Comparison of ENCODE assay signal across 8 cellular contexts in the genomic region with DNA sequence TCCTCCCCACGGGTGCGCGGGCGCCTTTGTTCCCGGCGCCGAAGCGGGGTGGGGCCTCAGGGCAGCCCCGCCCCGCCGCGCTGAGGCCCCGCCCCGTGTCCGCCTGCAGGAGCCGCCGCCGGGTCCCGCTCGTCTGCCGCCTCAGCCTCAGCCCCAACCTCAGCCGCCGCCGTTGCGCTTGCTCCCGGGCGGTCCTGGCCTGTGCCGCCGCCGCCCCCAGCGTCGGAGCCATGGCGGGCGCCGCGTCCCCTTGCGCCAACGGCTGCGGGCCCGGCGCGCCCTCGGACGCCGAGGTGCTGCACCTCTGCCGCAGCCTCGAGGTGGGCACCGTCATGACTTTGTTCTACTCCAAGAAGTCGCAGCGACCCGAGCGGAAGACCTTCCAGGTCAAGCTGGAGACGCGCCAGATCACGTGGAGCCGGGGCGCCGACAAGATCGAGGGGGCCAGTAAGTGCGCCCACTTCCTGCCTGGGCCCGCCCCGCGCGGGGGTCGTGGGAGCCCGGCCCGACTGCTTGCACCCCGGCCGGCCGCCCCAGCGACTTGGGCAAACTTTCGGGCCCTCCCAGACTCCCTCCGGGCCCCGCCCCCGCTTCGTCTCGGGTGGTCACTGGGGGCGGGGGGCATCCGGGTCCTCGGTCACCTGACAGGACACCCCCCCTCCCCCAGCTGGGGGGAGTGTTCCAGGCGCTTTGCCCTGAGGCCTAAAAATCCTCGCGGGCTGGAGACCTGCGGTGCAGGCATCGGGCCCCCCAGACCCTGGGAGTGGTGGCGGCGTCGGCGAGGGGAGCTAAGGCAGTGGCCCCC. TPM values are rescaled to one million over a fixed set of nuclear protein-coding genes. Genes with fewer than 3 reads are reported as not detected.
DNase-seq lines count a peak whose midpoint lies in the region; ATAC-seq and TF ChIP-seq lines count a peak whose summit lies in the region.

A gene (plus strand): TSS at position 132 of the 805 bp plus-strand sequence. CDS start 99 bp downstream, at position 231.

- H3K79me2 ChIP-seq in mesendoderm (ENCODE audit: control insufficient read depth, insufficient read depth, low read length) = peaks cover 48% of the 10 kb centered on the region

- no peak within 1 kb of the TSS for H2BK15ac ChIP-seq in mesendoderm (replicated peaks; ENCODE audit: low read depth)

- peak within 1 kb of the TSS; percentile 98 for H3K27ac ChIP-seq in mesendoderm (ENCODE audit: low read depth, low read length)

- no CpG with 5 or more reads among the region's 89 CpGs for WGBS in mesendoderm (ENCODE audit: extremely low coverage, insufficient coverage, low lambda C conversion rate)

- peaks cover 22% of the 10 kb centered on the region for H3K79me1 ChIP-seq in mesendoderm (ENCODE audit: low read length)

- H3K4ac ChIP-seq in mesendoderm (ENCODE audit: low read depth, low read length) = peak within 1 kb of the TSS; percentile 91

- H3K36me3 Mint-ChIP-seq in effector memory CD8-positive, alpha-beta T cell (ENCODE audit: insufficient read depth) = peaks cover 36% of the 10 kb centered on the region

- peak within 1 kb of the TSS; percentile 85 for H3K4me2 ChIP-seq in mesendoderm (ENCODE audit: low read length)

- no peak for TF ChIP-seq CTCF in BJ (IDR thresholded peaks at IDR 0.05; ENCODE audit: insufficient read depth, low read depth, low read length)

- H3K23ac ChIP-seq in mesendoderm (ENCODE audit: low read length) = peak within 1 kb of the TSS; percentile 99

- H2BK5ac ChIP-seq in mesendoderm (ENCODE audit: low read length) = peak within 1 kb of the TSS; percentile 92

- H2BK120ac ChIP-seq in mesendoderm (ENCODE audit: low read depth, low read length) = peak within 1 kb of the TSS; percentile 10

- H3K4me1 Mint-ChIP-seq in effector memory CD8-positive, alpha-beta T cell (ENCODE audit: low read depth in 2 of 2) = peaks cover 54 to 66% of the 10 kb centered on the region in 2 donors

- peak within 1 kb of the TSS; percentile 100 for H3K9ac ChIP-seq in mesendoderm (ENCODE audit: low read length)

- peak within 1 kb of the TSS; percentile 99 for H3K56ac ChIP-seq in mesendoderm (ENCODE audit: low read length)

- ATAC-seq in GM19328 (IDR thresholded peaks at IDR 0.05; ENCODE audit: unreplicated experiment) = peak; percentile 48
- ATAC-seq in HG03520 (IDR thresholded peaks at IDR 0.05; ENCODE audit: unreplicated experiment) = peak; percentile 39
- peak; percentile 62 for ATAC-seq in effector memory CD8-positive, alpha-beta T cell (replicated peaks)

- H3K36me3 ChIP-seq in BJ (ENCODE audit: control insufficient read depth, insufficient read depth, low read length) (0 out of 2 replicates have a peak, but pooled peaks cover 1% of the 10 kb centered on the region), mesendoderm (ENCODE audit: control insufficient read depth, insufficient read depth, low read length) (no peaks in the 10 kb centered on the region)

- peak within 1 kb of the TSS; percentile 85 to 93 for H3K4me3 Mint-ChIP-seq in effector memory CD8-positive, alpha-beta T cell

- POLR2A ChIA-PET in BJ (lab: Charles Lee) = no interaction called here

- H3K18ac ChIP-seq in mesendoderm (ENCODE audit: low read length) = peak within 1 kb of the TSS; percentile 97

- H4K8ac ChIP-seq in mesendoderm (ENCODE audit: low read depth, low read length) = no peak within 1 kb of the TSS

- H3K27ac Mint-ChIP-seq in effector memory CD8-positive, alpha-beta T cell = peak within 1 kb of the TSS; percentile 96 to 97

- no peaks in the 10 kb centered on the region for H3K9me3 Mint-ChIP-seq in effector memory CD8-positive, alpha-beta T cell

- H3K4me3 ChIP-seq in BJ (ENCODE audit: low read depth, low read length) = peak within 1 kb of the TSS; percentile 74
- H3K4me3 ChIP-seq in mesendoderm (ENCODE audit: low read length) = peak within 1 kb of the TSS; percentile 91

- no peaks in the 10 kb centered on the region for H3K27me3 Mint-ChIP-seq in effector memory CD8-positive, alpha-beta T cell

- H2AK5ac ChIP-seq in mesendoderm (ENCODE audit: low read length) = peak within 1 kb of the TSS; percentile 56

- DNase-seq in BJ (ENCODE audit: low read depth) (no peak), NCI-H82 treated with DMSO at 0.1 percent for 48 hours (lab: John Stamatoyannopoulos, UW; ENCODE audit: unreplicated experiment) (peak; percentile 42), mesendoderm (peak; percentile 95)
- DNase-seq in activated CD8-positive, alpha-beta memory T cell treated with anti-CD3 and anti-CD28 coated beads for 24 hours = peak; percentile 91
- DNase-seq in effector memory CD8-positive, alpha-beta T cell = peak; percentile 69 to 75 (median 72)
- peak; percentile 49 for DNase-seq in stimulated activated CD8-positive, alpha-beta memory T cell treated with anti-CD3 and anti-CD28 coated beads, Interleukin-12 subunit alpha, Interleukin-12 subunit beta, amount 100 ng/mL, for 24 hours (ENCODE audit: extremely low read depth)

- H3K4me1 ChIP-seq in mesendoderm (ENCODE audit: control insufficient read depth, low read depth, low read length) = peaks cover 31% of the 10 kb centered on the region

- H3K27me3 ChIP-seq in BJ (ENCODE audit: control insufficient read depth, insufficient read depth, low read length) (no peaks in the 10 kb centered on the region), mesendoderm (ENCODE audit: insufficient read depth, low read length, poor library complexity) (no peaks in the 10 kb centered on the region)

- H4K5ac ChIP-seq in mesendoderm (ENCODE audit: low read length) = no peak within 1 kb of the TSS

- CTCF ChIA-PET in BJ (lab: Yijun Ruan, JAX) = interaction anchor here (0.6 to 1.6 kb wide), 7 partner anchors 9 to 273 kb away, joined by 3 to 4 read pairs (median 3); a partner anchor contains a TSS

RNA-seq across cellular contexts. Expression of the gene that starts here (rescaled TPM):
- 29.7 and 46.5 TPM in 2 replicates for polyA plus RNA-seq in BJ (2011; rRNA removed)
- polyA minus RNA-seq in BJ (2011; rRNA and poly(A)+ RNA removed) = 48.2 and 56.2 TPM in 2 replicates
- polyA plus RNA-seq in mesendoderm (2013, experiment 1 of 2) = 62.4 TPM
- polyA plus RNA-seq in mesendoderm (2013, experiment 2 of 2) = 60.0 TPM
